1 cellular context compared by ENCODE assay signal in genomic region chr6:48111575-48111974, GRCh38.
TF ChIP-seq lines count a peak whose summit lies in the region.

No MANE protein-coding gene starts in this region.

TF ChIP-seq in GM23338, 12 proteins besides CTCF, POLR2A, EP300 and RAD21 (continued from another document):
- no peak for TF ChIP-seq ZNF462 (CRISPR knock-in tag; IDR thresholded peaks at IDR 0.05)
- TF ChIP-seq ZNF331 (CRISPR knock-in tag; IDR thresholded peaks at IDR 0.05; ENCODE audit: low read depth): no peak
- TF ChIP-seq NANOG (IDR thresholded peaks at IDR 0.05; ENCODE audit: borderline replicate concordance): no peak
- TF ChIP-seq REST (IDR thresholded peaks at IDR 0.05; ENCODE audit: unreplicated experiment): no peak
- TF ChIP-seq EZH2phosphoT487 (IDR thresholded peaks at IDR 0.05; ENCODE audit: unreplicated experiment): no peak
